ENCODE assay signal across 8 cellular contexts in genomic region chr14:62179367-62180018, GRCh38.
DNase-seq lines count a peak whose midpoint lies in the region; ATAC-seq and TF ChIP-seq lines count a peak whose summit lies in the region.

No MANE protein-coding gene starts in this region.

- intact Hi-C loops in CD4-positive, alpha-beta T cell (cut with DNase I, micrococcal nuclease): no loop called here

- ATAC-seq in CD4-positive, alpha-beta T cell (ENCODE audit: poor library complexity): no peak

- no peak overlapping the region for H3K27ac Mint-ChIP-seq in osteocyte (ENCODE audit: unreplicated experiment)
- H3K27ac Mint-ChIP-seq in CD4-positive, alpha-beta T cell: no peak overlapping the region

- no peaks in the 10 kb centered on the region for H3K9me3 Mint-ChIP-seq in osteocyte (ENCODE audit: unreplicated experiment)
- H3K9me3 Mint-ChIP-seq in CD4-positive, alpha-beta T cell: no peaks in the 10 kb centered on the region

- TF ChIP-seq CTCF in osteocyte (IDR thresholded peaks at IDR 0.05): peak; percentile 72
- no peak for TF ChIP-seq CTCF in CD4-positive, alpha-beta T cell (IDR thresholded peaks at IDR 0.05)

- H3K27ac ChIP-seq in CD4-positive, alpha-beta T cell (ENCODE audit: low read depth, low read length): no peak overlapping the region

- POLR2A ChIA-PET in CD4-positive, alpha-beta T cell (lab: Charles Lee): no interaction called here

- peaks cover 7% of the 10 kb centered on the region for H3K27me3 ChIP-seq in CD4-positive, alpha-beta T cell (ENCODE audit: control insufficient read depth, insufficient read depth, low read length)

- no peaks in the 10 kb centered on the region for H3K9me3 ChIP-seq in CD4-positive, alpha-beta T cell (ENCODE audit: control insufficient read depth, low read length)

- no peaks in the 10 kb centered on the region for H3K36me3 Mint-ChIP-seq in osteocyte (ENCODE audit: unreplicated experiment)
- no peaks in the 10 kb centered on the region for H3K36me3 Mint-ChIP-seq in CD4-positive, alpha-beta T cell (ENCODE audit: low read depth)

- CTCF ChIA-PET in CD4-positive, alpha-beta T cell (lab: Charles Lee): no interaction called here

- H3K4me1 Mint-ChIP-seq in osteocyte (ENCODE audit: unreplicated experiment): no peaks in the 10 kb centered on the region
- H3K4me1 Mint-ChIP-seq in CD4-positive, alpha-beta T cell (ENCODE audit: low read depth): no peaks in the 10 kb centered on the region

- peak; percentile 53 for DNase-seq in ELF-1 (ENCODE audit: low read depth, low spot score)
- DNase-seq in H4 (ENCODE audit: low spot score): peak; percentile 80
- peak; percentile 75 for DNase-seq in NCI-H1436 (lab: John Stamatoyannopoulos, UW)
- DNase-seq in T1000 (lab: John Stamatoyannopoulos, UW): peak; percentile 29
- DNase-seq in fibroblast of the conjunctiva (ENCODE audit: low read depth): peak; percentile 83
- DNase-seq in osteocyte (ENCODE audit: extremely low spot score, unreplicated experiment): no peak
- no peak for DNase-seq in activated effector memory CD4-positive, alpha-beta T cell treated with anti-CD3 and anti-CD28 coated beads, Interleukin-2, amount 50 U/mL, for 16 hours
- DNase-seq in CD4-positive, alpha-beta T cell: no peak

- H3K27me3 Mint-ChIP-seq in osteocyte (ENCODE audit: unreplicated experiment): peaks cover 55% of the 10 kb centered on the region
- peaks cover 44% of the 10 kb centered on the region for H3K27me3 Mint-ChIP-seq in CD4-positive, alpha-beta T cell

- no peak overlapping the region for H3K4me3 Mint-ChIP-seq in osteocyte (ENCODE audit: unreplicated experiment)
- no peak overlapping the region for H3K4me3 Mint-ChIP-seq in CD4-positive, alpha-beta T cell

Comparison
In these comparisons a context has a peak if more than half of its experiments do, and no peak if none do; other contexts are left out.
1. DNase-seq: peak in ELF-1 (single experiment), H4 (single experiment), NCI-H1436 (single experiment), T1000 (single experiment) and fibroblast of the conjunctiva (single experiment); none in osteocyte (single experiment), activated effector memory CD4-positive, alpha-beta T cell treated with anti-CD3 and anti-CD28 coated beads, Interleukin-2, amount 50 U/mL, for 16 hours (single experiment) and CD4-positive, alpha-beta T cell (0 of 10).